8 cellular contexts compared by ENCODE assay signal in the genomic region with DNA sequence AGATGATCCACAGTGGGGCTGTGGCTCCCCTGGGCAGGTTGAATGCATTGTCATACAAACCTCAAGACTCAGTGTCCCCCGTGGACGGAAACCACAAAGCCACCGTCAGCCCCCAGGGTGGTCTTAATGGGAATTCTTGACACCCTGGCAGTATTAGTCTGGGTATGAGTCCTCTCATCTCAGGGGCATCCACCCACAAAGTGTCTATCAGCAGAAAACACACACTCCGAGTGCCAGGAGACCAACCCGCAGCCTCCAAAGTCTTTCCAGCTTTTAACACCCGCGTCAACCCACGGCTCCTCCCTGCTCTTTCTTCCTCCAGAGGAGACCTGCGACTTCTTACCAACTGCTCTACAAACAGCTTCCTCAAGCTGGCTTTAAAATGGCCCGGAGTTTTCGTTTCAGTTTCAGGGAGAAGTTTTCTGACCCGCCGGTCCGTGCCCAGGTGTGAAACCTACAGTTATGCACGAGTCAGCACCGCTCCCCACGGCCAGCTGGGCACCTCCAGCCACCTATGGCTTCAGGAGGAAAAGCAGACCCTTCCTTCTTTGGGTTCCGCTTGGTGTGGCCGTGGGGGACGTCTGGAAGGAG. TPM values are rescaled to one million over a fixed set of nuclear protein-coding genes. Genes with fewer than 3 reads are reported as not detected.
DNase-seq lines count a peak whose midpoint lies in the region; ATAC-seq and TF ChIP-seq lines count a peak whose summit lies in the region.

No MANE protein-coding gene starts in this region.

- DNase-seq in CD1c-positive myeloid dendritic cell (ENCODE audit: extremely low spot score) (peak; percentile 67), spleen (peak; percentile 87), superior temporal gyrus (ENCODE audit: extremely low spot score) (no peak), erythroblast (lab: John Stamatoyannopoulos, UW) (no peak), G401 (ENCODE audit: low spot score) (no peak)
- DNase-seq in activated T-helper 2 cell treated with anti-CD3 and anti-CD28 coated beads, Interferon-gamma antibody, Interleukin-2, Interleukin-4, amounts not matched to agents 10 μg/mL and 5 μg/mL and 100 μg/mL, durations not matched to agents 14 hours and 24 hours and 36 hours (ENCODE audit: low spot score) = peak; percentile 56

- WGBS in spleen, 5 donors = 11 to 25% (median 19%) methylated on average over 19 to 20 of the region's 20 CpGs

- peaks cover 0 to 35% (median 14%) of the 10 kb centered on the region in 6 donors for H3K36me3 ChIP-seq in spleen

- H3K36me3 Mint-ChIP-seq in activated T-helper 2 cell treated with anti-CD3 and anti-CD28 coated beads, Interferon-gamma antibody, Interleukin-2, Interleukin-4, amounts not matched to agents 10 μg/mL and 5 μg/mL and 100 μg/mL, durations not matched to agents 14 hours and 24 hours and 36 hours (ENCODE audit: low read depth) = peaks cover 38% of the 10 kb centered on the region

- H3K4me1 ChIP-seq in spleen = peaks cover 28 to 95% (median 91%) of the 10 kb centered on the region in 6 donors

- in situ Hi-C loops in G401 (cut with HindIII; ENCODE audit: low sequenced_read_pairs) = no loop called here

- H3K9me3 ChIP-seq in spleen = no peaks in the 10 kb centered on the region

- intact Hi-C loops in activated T-helper 2 cell treated with anti-CD3 and anti-CD28 coated beads, Interferon-gamma antibody, Interleukin-2, Interleukin-4, amounts not matched to agents 10 μg/mL and 5 μg/mL and 100 μg/mL, durations not matched to agents 14 hours and 24 hours and 36 hours (cut with micrococcal nuclease) = loop anchor here (5.0 kb wide), 1 partner anchor 35 kb away; no protein-coding TSS in a partner anchor
- intact Hi-C loops in spleen (cut with DNase I; ENCODE audit: low total_unique reads) = loop anchor here (10.0 kb wide), 1 partner anchor 68 kb away; the partner anchor contains the start of gene P2RY8

- H3K27me3 ChIP-seq in spleen (replicated peaks in 1 of 7) = no peaks in the 10 kb centered on the region

- peak overlapping the region; percentile 40 to 90 (median 72) for H3K27ac ChIP-seq in spleen

- peak overlapping the region; percentile 94 for H3K27ac Mint-ChIP-seq in activated T-helper 2 cell treated with anti-CD3 and anti-CD28 coated beads, Interferon-gamma antibody, Interleukin-2, Interleukin-4, amounts not matched to agents 10 μg/mL and 5 μg/mL and 100 μg/mL, durations not matched to agents 14 hours and 24 hours and 36 hours

- H3K27me3 Mint-ChIP-seq in activated T-helper 2 cell treated with anti-CD3 and anti-CD28 coated beads, Interferon-gamma antibody, Interleukin-2, Interleukin-4, amounts not matched to agents 10 μg/mL and 5 μg/mL and 100 μg/mL, durations not matched to agents 14 hours and 24 hours and 36 hours (ENCODE audit: low read depth) = no peaks in the 10 kb centered on the region

- peaks cover 3% of the 10 kb centered on the region for H3K9me3 Mint-ChIP-seq in activated T-helper 2 cell treated with anti-CD3 and anti-CD28 coated beads, Interferon-gamma antibody, Interleukin-2, Interleukin-4, amounts not matched to agents 10 μg/mL and 5 μg/mL and 100 μg/mL, durations not matched to agents 14 hours and 24 hours and 36 hours

- peak overlapping the region in 4 of 8 donors; percentile 6 to 51 (median 17) for H3K4me3 ChIP-seq in spleen

- H3K4me1 Mint-ChIP-seq in activated T-helper 2 cell treated with anti-CD3 and anti-CD28 coated beads, Interferon-gamma antibody, Interleukin-2, Interleukin-4, amounts not matched to agents 10 μg/mL and 5 μg/mL and 100 μg/mL, durations not matched to agents 14 hours and 24 hours and 36 hours (ENCODE audit: low read depth) = peaks cover 79% of the 10 kb centered on the region

- TF ChIP-seq CTCF in spleen (IDR thresholded peaks at IDR 0.05 in 8 of 11, conservative IDR thresholded peaks at IDR 0.05 in 3 of 11) = no peak

- ATAC-seq in GM19463 (IDR thresholded peaks at IDR 0.05; ENCODE audit: unreplicated experiment) (peak; percentile 39), HG03571 (IDR thresholded peaks at IDR 0.05; ENCODE audit: unreplicated experiment) (peak; percentile 52)

- TF ChIP-seq POLR2A in spleen (IDR thresholded peaks at IDR 0.05) = no peak
- TF ChIP-seq POLR2A in erythroblast (IDR thresholded peaks at IDR 0.05; ENCODE audit: low read length) = no peak

- H3K4me3 Mint-ChIP-seq in activated T-helper 2 cell treated with anti-CD3 and anti-CD28 coated beads, Interferon-gamma antibody, Interleukin-2, Interleukin-4, amounts not matched to agents 10 μg/mL and 5 μg/mL and 100 μg/mL, durations not matched to agents 14 hours and 24 hours and 36 hours (ENCODE audit: low read depth) = peak overlapping the region; percentile 60

RNA-seq across cellular contexts. Expression of gene ASMTL, which starts 14.4 kb away (rescaled TPM):
- 41.8 and 42.6 TPM in 2 replicates for total RNA-seq in activated T-helper 2 cell treated with anti-CD3 and anti-CD28 coated beads, Interferon-gamma antibody, Interleukin-2, Interleukin-4, amounts not matched to agents 10 μg/mL and 5 μg/mL and 100 μg/mL, durations not matched to agents 14 hours and 24 hours and 36 hours
- 10 to 100 TPM; 21.3 to 35.5 (median 27.9) TPM for total RNA-seq in spleen
- 10 to 100 TPM; 25.0 to 28.8 (median 26.6) TPM for polyA plus RNA-seq in spleen
- total RNA-seq in G401 (2014; rRNA removed; shearing (Covaris generic)) = 214 and 257 TPM in 2 replicates

Comparison
In these comparisons a context has a peak if more than half of its experiments do, and no peak if none do; other contexts are left out.
1. DNase-seq: peak in CD1c-positive myeloid dendritic cell (single experiment), activated T-helper 2 cell treated with anti-CD3 and anti-CD28 coated beads, Interferon-gamma antibody, Interleukin-2, Interleukin-4, amounts not matched to agents 10 μg/mL and 5 μg/mL and 100 μg/mL, durations not matched to agents 14 hours and 24 hours and 36 hours (single experiment) and spleen (single experiment); none in superior temporal gyrus (single experiment), erythroblast (0 of 2) and G401 (single experiment).